In genomic region chr13:111440492-111440891, GRCh38 we compare ENCODE assay signal across 8 cellular contexts.
DNase-seq lines count a peak whose midpoint lies in the region; ATAC-seq and TF ChIP-seq lines count a peak whose summit lies in the region.
"Not testable (repeated sequence)": the region's sequence is repeated elsewhere in the genome, so short reads cannot be mapped to it uniquely, and the experiment has no call there.

No MANE protein-coding gene starts in this region.

- not testable (repeated sequence) for H3K27ac ChIP-seq in DND-41 (ENCODE audit: low read length); GM23248; PC-9; iPS DF 6.9 (ENCODE audit: low read length); upper lobe of right lung

- not testable (repeated sequence) for H4K20me1 ChIP-seq in DND-41 (ENCODE audit: insufficient read depth, low read length); GM23248 (ENCODE audit: insufficient read depth); PC-9 (ENCODE audit: insufficient read depth)

- H3K9me3 ChIP-seq in DND-41 (ENCODE audit: insufficient read depth, low read length, severe bottlenecking); GM23248 (ENCODE audit: low read depth); PC-9 (ENCODE audit: insufficient read depth, low read depth); iPS DF 6.9 (ENCODE audit: control insufficient read depth, insufficient read depth, low read length); upper lobe of right lung: not testable (repeated sequence)

- H3K79me2 ChIP-seq in DND-41 (ENCODE audit: insufficient read depth, low read length); GM23248 (ENCODE audit: insufficient read depth); PC-9 (ENCODE audit: low read depth): not testable (repeated sequence)

- intact Hi-C loops in PC-9 (cut with micrococcal nuclease; ENCODE audit: unreplicated experiment); activated CD4-positive, alpha-beta T cell treated with anti-CD3 and anti-CD28 coated beads, Interleukin-2, amount 10 ng/mL, durations not matched to agents 24 days and 14 days (cut with micrococcal nuclease); upper lobe of right lung (cut with DNase I): not testable (repeated sequence)

- not testable (repeated sequence) for H3K9me3 Mint-ChIP-seq in activated CD4-positive, alpha-beta T cell treated with anti-CD3 and anti-CD28 coated beads, Interleukin-2, amount 10 ng/mL, durations not matched to agents 24 days and 14 days
- peaks cover 14% of the 10 kb centered on the region for H3K9me3 Mint-ChIP-seq in chondrocyte (ENCODE audit: low read depth)

- not testable (repeated sequence) for H3K27ac Mint-ChIP-seq in activated CD4-positive, alpha-beta T cell treated with anti-CD3 and anti-CD28 coated beads, Interleukin-2, amount 10 ng/mL, durations not matched to agents 24 days and 14 days; chondrocyte (ENCODE audit: unreplicated experiment)

- CTCF ChIA-PET in PC-9 (lab: Charles Lee): not testable (repeated sequence)

- not testable (repeated sequence) for H3K4me3 Mint-ChIP-seq in activated CD4-positive, alpha-beta T cell treated with anti-CD3 and anti-CD28 coated beads, Interleukin-2, amount 10 ng/mL, durations not matched to agents 24 days and 14 days; chondrocyte (ENCODE audit: unreplicated experiment)

- H3F3A ChIP-seq in GM23248 (ENCODE audit: insufficient read depth); PC-9 (ENCODE audit: insufficient read depth, low read depth): not testable (repeated sequence)

- not testable (repeated sequence) for H3K4me1 Mint-ChIP-seq in activated CD4-positive, alpha-beta T cell treated with anti-CD3 and anti-CD28 coated beads, Interleukin-2, amount 10 ng/mL, durations not matched to agents 24 days and 14 days; chondrocyte (ENCODE audit: low read depth)

- H3K27me3 Mint-ChIP-seq in activated CD4-positive, alpha-beta T cell treated with anti-CD3 and anti-CD28 coated beads, Interleukin-2, amount 10 ng/mL, durations not matched to agents 24 days and 14 days: not testable (repeated sequence)
- H3K27me3 Mint-ChIP-seq in chondrocyte (ENCODE audit: low read depth): peaks cover 40% of the 10 kb centered on the region

- H3K27me3 ChIP-seq in DND-41 (ENCODE audit: insufficient read depth, low read length, poor library complexity); GM23248 (replicated peaks; ENCODE audit: insufficient read depth); iPS DF 6.9 (ENCODE audit: control insufficient read depth, insufficient read depth, low read length); upper lobe of right lung: not testable (repeated sequence)
- H3K27me3 ChIP-seq in PC-9 (ENCODE audit: insufficient read depth, low read depth): peaks cover 79% of the 10 kb centered on the region

- POLR2A ChIA-PET in PC-9 (lab: Charles Lee; ENCODE audit: unreplicated experiment): not testable (repeated sequence)

- 0 to 3% methylated on average over 1 of the region's 1 CpG for WGBS in GM23248 (ENCODE audit: low coverage in 1 of 2, low lambda C conversion rate in 2 of 2, missing lambda C conversion rate in 2 of 2), 2 experiments
- no CpG with 5 or more reads among the region's 1 CpG for WGBS in iPS DF 6.9 (ENCODE audit: insufficient coverage, insufficient read length)

- H3K36me3 ChIP-seq in DND-41 (ENCODE audit: insufficient read depth, low read length); GM23248 (ENCODE audit: low read depth); PC-9 (ENCODE audit: low read depth); iPS DF 6.9 (ENCODE audit: control insufficient read depth, insufficient read depth, low read length); upper lobe of right lung: not testable (repeated sequence)

- ATAC-seq in DND-41 (ENCODE audit: insufficient read depth, low read depth); upper lobe of right lung: not testable (repeated sequence)

- DNase-seq in DND-41 (peak; percentile 31), GM23248 (peak; percentile 16), NAMALWA (ENCODE audit: low spot score) (peak; percentile 34), iPS DF 6.9 (ENCODE audit: low read depth, low spot score) (peak; percentile 9)
- DNase-seq in PC-9; chondrocyte (ENCODE audit: low spot score); upper lobe of right lung: not testable (repeated sequence)
- peak; percentile 60 for DNase-seq in activated CD4-positive, alpha-beta T cell treated with anti-CD3 and anti-CD28 coated beads, Interleukin-2, amount 10 ng/mL, durations not matched to agents 24 days and 14 days

- not testable (repeated sequence) for H3K4me3 ChIP-seq in DND-41 (ENCODE audit: low read depth in 1 of 2, low read length in 2 of 2); GM23248; PC-9; iPS DF 6.9 (ENCODE audit: low read length); upper lobe of right lung

- BruUV-seq in PC-9 (replicated peaks; lab: Mats Ljungman, UMichigan): not testable (repeated sequence)

- not testable (repeated sequence) for H3K4me2 ChIP-seq in DND-41 (ENCODE audit: insufficient read depth, low read length); GM23248 (ENCODE audit: unreplicated experiment); PC-9

- not testable (repeated sequence) for H3K9ac ChIP-seq in DND-41 (ENCODE audit: low read depth, low read length); GM23248

- not testable (repeated sequence) for H3K36me3 Mint-ChIP-seq in activated CD4-positive, alpha-beta T cell treated with anti-CD3 and anti-CD28 coated beads, Interleukin-2, amount 10 ng/mL, durations not matched to agents 24 days and 14 days (ENCODE audit: low read depth); chondrocyte (ENCODE audit: low read depth)

- in situ Hi-C loops in GM23248 (cut with MboI): not testable (repeated sequence)

- not testable (repeated sequence) for H3K4me1 ChIP-seq in DND-41 (ENCODE audit: insufficient read depth, low read length); GM23248 (ENCODE audit: insufficient read depth); PC-9 (replicated peaks; ENCODE audit: insufficient read depth); iPS DF 6.9 (ENCODE audit: control insufficient read depth, insufficient read depth, low read length); upper lobe of right lung

- H2AFZ ChIP-seq in DND-41 (ENCODE audit: low read depth, low read length); GM23248; PC-9: not testable (repeated sequence)

- H3K9me2 ChIP-seq in GM23248 (ENCODE audit: insufficient read depth); PC-9 (ENCODE audit: insufficient read depth): not testable (repeated sequence)

- peak; percentile 58 for TF ChIP-seq CTCF in DND-41 (IDR thresholded peaks at IDR 0.05; ENCODE audit: borderline replicate concordance, extremely low read depth, low read length, poor library complexity, severe bottlenecking)
- peak; percentile 50 for TF ChIP-seq CTCF in PC-9 (conservative IDR thresholded peaks at IDR 0.05)
- peak; percentile 54 for TF ChIP-seq CTCF in chondrocyte (IDR thresholded peaks at IDR 0.05)
- TF ChIP-seq CTCF in upper lobe of right lung (IDR thresholded peaks at IDR 0.05): peak; percentile 22
